ENCODE assay signal across 15 cellular contexts in the genomic region with DNA sequence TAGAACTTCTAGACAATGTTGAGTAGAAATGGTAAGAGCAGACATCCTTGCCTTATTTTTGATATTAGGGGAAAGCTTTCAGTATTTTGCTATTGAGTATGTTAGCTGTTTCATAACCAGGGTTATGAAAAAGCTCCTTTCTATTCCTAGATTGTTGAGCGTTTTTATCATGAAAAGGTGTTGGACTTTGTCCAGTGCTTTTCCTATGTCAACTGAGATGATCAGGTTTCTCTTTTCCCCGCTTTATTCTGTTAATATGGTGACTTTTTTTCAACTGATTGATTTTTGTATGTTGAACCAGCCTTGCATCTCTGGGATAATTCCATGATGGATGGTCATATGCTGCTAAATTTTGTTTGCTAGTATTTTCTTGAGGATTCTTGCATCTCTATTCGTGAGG. TPM values are rescaled to one million over a fixed set of nuclear protein-coding genes. Genes with fewer than 3 reads are reported as not detected.
DNase-seq lines count a peak whose midpoint lies in the region; ATAC-seq, FAIRE-seq and TF ChIP-seq lines count a peak whose summit lies in the region.
"Had no signal": no experiment of that assay in that cellular context is flagged by ENCODE, and none has a peak within 500 bp of the region (broad histone marks: within the 10 kb centered on the region; RNA-seq: fewer than 3 reads in every experiment).

No MANE protein-coding gene starts in this region.

- DNase-seq in GM23338 (ENCODE audit: low spot score) (no peak), small intestine (peak; percentile 21), BE2C (no peak), sigmoid colon (no peak), cardiac septum (ENCODE audit: low spot score) (no peak), urothelium cell line (ENCODE audit: low spot score) (no peak)
- DNase-seq: IMR-90, NCI-H1417, NCI-H187, NCI-H2107, SIG-M5 had no signal

- no peak for TF ChIP-seq RAD21 in liver (IDR thresholded peaks at IDR 0.05)

- H3K27ac ChIP-seq in GM23338 (ENCODE audit: low read depth) (no peak overlapping the region), liver (ENCODE audit: low read depth in 1 of 2, low read length in 2 of 2) (no peak overlapping the region), small intestine (ENCODE audit: low read depth in 1 of 2, low read length in 1 of 2) (no peak overlapping the region), sigmoid colon (no peak overlapping the region)
- H3K27ac ChIP-seq: HL-60, RWPE1 had no signal

- peaks cover 34% of the 10 kb centered on the region for H3K36me3 Mint-ChIP-seq in GM23338 (ENCODE audit: low read depth)

- no peaks in the 10 kb centered on the region for H3F3A ChIP-seq in GM23338 (replicated peaks; ENCODE audit: low read depth)

- peaks cover 5% of the 10 kb centered on the region; the same call in 1 of the 2 replicates for H4K20me1 ChIP-seq in GM23338 (replicated peaks; ENCODE audit: insufficient read depth)

- H3K27me3 Mint-ChIP-seq in GM23338 (ENCODE audit: insufficient read depth, low read depth, poor library complexity), result peaks cover 5% of the 10 kb centered on the region

- H3K27ac Mint-ChIP-seq in GM23338, result no peak overlapping the region

- peaks cover 81% of the 10 kb centered on the region for H3K79me2 ChIP-seq in GM23338 (replicated peaks; ENCODE audit: insufficient read depth)

- FAIRE-seq in small intestine (lab: Jason Lieb, UNC) (no peak), urothelium cell line (lab: Jason Lieb, UNC) (no peak)

- peak overlapping the region; percentile 36 for H3K4me2 ChIP-seq in GM23338

- H3K9ac ChIP-seq in endocrine pancreas (ENCODE audit: control insufficient read depth, insufficient read depth, low read length), result no peak overlapping the region
- H3K9ac ChIP-seq in liver (ENCODE audit: low read depth in 1 of 2, low read length in 2 of 2), result no peak overlapping the region

- TF ChIP-seq CTCF in GM23338 (conservative IDR thresholded peaks at IDR 0.05; ENCODE audit: low read depth in 2 of 2), result no peak
- TF ChIP-seq CTCF in liver (IDR thresholded peaks at IDR 0.05; ENCODE audit: low read depth, low read length, missing input control), result no peak
- TF ChIP-seq CTCF in BE2C (IDR thresholded peaks at IDR 0.05; ENCODE audit: low read depth, low read length), result no peak
- TF ChIP-seq CTCF in sigmoid colon (IDR thresholded peaks at IDR 0.05), result no peak

- no peak for TF ChIP-seq POLR2A in sigmoid colon (IDR thresholded peaks at IDR 0.05)

- H3K36me3 ChIP-seq in GM23338 (ENCODE audit: insufficient read depth) (no peaks in the 10 kb centered on the region), endocrine pancreas (ENCODE audit: control insufficient read depth, insufficient read depth, low read length) (no peaks in the 10 kb centered on the region), liver (ENCODE audit: control insufficient read depth in 4 of 4, insufficient read depth in 3 of 4, low read depth in 1 of 4, low read length in 3 of 4) (peaks cover 0 to 5% (median 1%) of the 10 kb centered on the region in 4 donors), small intestine (ENCODE audit: control insufficient read depth in 2 of 2, insufficient read depth in 2 of 2, low read length in 2 of 2) (no peaks in the 10 kb centered on the region), BE2C (no peaks in the 10 kb centered on the region), sigmoid colon (no peaks in the 10 kb centered on the region)

- intact Hi-C loops in sigmoid colon (cut with DNase I) (no loop called here), cardiac septum (cut with DNase I) (no loop called here)

- H3K27me3 ChIP-seq in GM23338 (ENCODE audit: insufficient read depth), result no peaks in the 10 kb centered on the region
- H3K27me3 ChIP-seq in endocrine pancreas (ENCODE audit: control insufficient read depth, insufficient read depth, low read length), result no peaks in the 10 kb centered on the region
- H3K27me3 ChIP-seq in liver (ENCODE audit: control insufficient read depth in 4 of 4, insufficient read depth in 4 of 4, low read length in 3 of 4), result no peaks in the 10 kb centered on the region
- no peaks in the 10 kb centered on the region for H3K27me3 ChIP-seq in small intestine (ENCODE audit: control insufficient read depth in 2 of 2, insufficient read depth in 2 of 2, low read length in 2 of 2)
- no peaks in the 10 kb centered on the region for H3K27me3 ChIP-seq in BE2C
- no peaks in the 10 kb centered on the region for H3K27me3 ChIP-seq in sigmoid colon

- H3K9me3 Mint-ChIP-seq in GM23338, result peaks cover 4% of the 10 kb centered on the region

- H3K4me3 Mint-ChIP-seq in GM23338, result no peak overlapping the region

- H3K4me3 ChIP-seq in GM23338 (no peak overlapping the region), endocrine pancreas (ENCODE audit: control insufficient read depth, insufficient read depth, low read length) (peak overlapping the region; percentile 1), liver (ENCODE audit: low read depth in 1 of 3, low read length in 3 of 3) (no peak overlapping the region), small intestine (ENCODE audit: low read depth in 1 of 2, low read length in 2 of 2) (no peak overlapping the region), BE2C (ENCODE audit: low read depth, low read length) (no peak overlapping the region), sigmoid colon (no peak overlapping the region)

- H2AFZ ChIP-seq in GM23338, result no peak overlapping the region

- no peak for TF ChIP-seq EP300 in sigmoid colon (IDR thresholded peaks at IDR 0.05)

- H3K4me1 ChIP-seq in GM23338 (ENCODE audit: insufficient read depth), result peaks cover 15% of the 10 kb centered on the region
- H3K4me1 ChIP-seq in endocrine pancreas (ENCODE audit: control insufficient read depth, insufficient read depth, low read length), result no peaks in the 10 kb centered on the region
- peaks cover 2 to 18% (median 14%) of the 10 kb centered on the region in 4 donors for H3K4me1 ChIP-seq in liver (ENCODE audit: control insufficient read depth in 4 of 4, insufficient read depth in 4 of 4, low read length in 3 of 4)
- H3K4me1 ChIP-seq in small intestine (ENCODE audit: control insufficient read depth in 2 of 2, insufficient read depth in 1 of 2, low read depth in 1 of 2, low read length in 1 of 2), result no peaks in the 10 kb centered on the region
- H3K4me1 ChIP-seq in BE2C, result no peaks in the 10 kb centered on the region
- H3K4me1 ChIP-seq in sigmoid colon, result peaks cover 0 to 17% (median 8%) of the 10 kb centered on the region in 4 donors

- H3K9me3 ChIP-seq in endocrine pancreas (ENCODE audit: control insufficient read depth, low read length), result peaks cover 3% of the 10 kb centered on the region
- no peaks in the 10 kb centered on the region for H3K9me3 ChIP-seq in liver (ENCODE audit: control insufficient read depth in 4 of 4, low read length in 3 of 4)
- no peaks in the 10 kb centered on the region for H3K9me3 ChIP-seq in small intestine (ENCODE audit: control insufficient read depth, low read depth)
- H3K9me3 ChIP-seq in BE2C, result no peaks in the 10 kb centered on the region
- no peaks in the 10 kb centered on the region for H3K9me3 ChIP-seq in sigmoid colon

- no peak for ATAC-seq in GM23338

- H3K4me1 Mint-ChIP-seq in GM23338, result peaks cover 12% of the 10 kb centered on the region

- H3K9me2 ChIP-seq in GM23338 (ENCODE audit: insufficient read depth), result no peaks in the 10 kb centered on the region

- 46% methylated on average over 3 of the region's 3 CpGs for WGBS in liver
- WGBS in small intestine, 3 donors, result 14 to 67% (median 31%) methylated on average over 3 of the region's 3 CpGs
- WGBS in sigmoid colon, 2 donors, result 36 to 78% methylated on average over 3 of the region's 3 CpGs

TF ChIP-seq in liver, 16 proteins besides CTCF, POLR2A, EP300 and RAD21:
- TF ChIP-seq JUND (IDR thresholded peaks at IDR 0.05), result no peak
- peak; percentile 39 for TF ChIP-seq FOXA2 (IDR thresholded peaks at IDR 0.05)
- TF ChIP-seq, protein P1, sequence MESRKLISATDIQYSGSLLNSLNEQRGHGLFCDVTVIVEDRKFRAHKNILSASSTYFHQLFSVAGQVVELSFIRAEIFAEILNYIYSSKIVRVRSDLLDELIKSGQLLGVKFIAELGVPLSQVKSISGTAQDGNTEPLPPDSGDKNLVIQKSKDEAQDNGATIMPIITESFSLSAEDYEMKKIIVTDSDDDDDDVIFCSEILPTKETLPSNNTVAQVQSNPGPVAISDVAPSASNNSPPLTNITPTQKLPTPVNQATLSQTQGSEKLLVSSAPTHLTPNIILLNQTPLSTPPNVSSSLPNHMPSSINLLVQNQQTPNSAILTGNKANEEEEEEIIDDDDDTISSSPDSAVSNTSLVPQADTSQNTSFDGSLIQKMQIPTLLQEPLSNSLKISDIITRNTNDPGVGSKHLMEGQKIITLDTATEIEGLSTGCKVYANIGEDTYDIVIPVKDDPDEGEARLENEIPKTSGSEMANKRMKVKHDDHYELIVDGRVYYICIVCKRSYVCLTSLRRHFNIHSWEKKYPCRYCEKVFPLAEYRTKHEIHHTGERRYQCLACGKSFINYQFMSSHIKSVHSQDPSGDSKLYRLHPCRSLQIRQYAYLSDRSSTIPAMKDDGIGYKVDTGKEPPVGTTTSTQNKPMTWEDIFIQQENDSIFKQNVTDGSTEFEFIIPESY (IDR thresholded peaks at IDR 0.05), result no peak
- no peak for TF ChIP-seq YY1 (IDR thresholded peaks at IDR 0.05)
- TF ChIP-seq, protein P2, sequence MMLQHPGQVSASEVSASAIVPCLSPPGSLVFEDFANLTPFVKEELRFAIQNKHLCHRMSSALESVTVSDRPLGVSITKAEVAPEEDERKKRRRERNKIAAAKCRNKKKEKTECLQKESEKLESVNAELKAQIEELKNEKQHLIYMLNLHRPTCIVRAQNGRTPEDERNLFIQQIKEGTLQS (IDR thresholded peaks at IDR 0.05), result no peak
- TF ChIP-seq SP1 (IDR thresholded peaks at IDR 0.05), result peak; percentile 26
- TF ChIP-seq, protein P3, sequence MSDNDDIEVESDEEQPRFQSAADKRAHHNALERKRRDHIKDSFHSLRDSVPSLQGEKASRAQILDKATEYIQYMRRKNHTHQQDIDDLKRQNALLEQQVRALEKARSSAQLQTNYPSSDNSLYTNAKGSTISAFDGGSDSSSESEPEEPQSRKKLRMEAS (IDR thresholded peaks at IDR 0.05), result no peak
- TF ChIP-seq HNF4G (IDR thresholded peaks at IDR 0.05), result peak; percentile 20
- TF ChIP-seq HNF4A (conservative IDR thresholded peaks at IDR 0.05), result peak; percentile 68 to 77

RNA-seq across cellular contexts. Expression of a gene that starts 58.5 kb away (rescaled TPM):
- 14.9 and 18.6 TPM in 2 replicates for total RNA-seq in GM23338 (2014; rRNA removed; shearing (Covaris generic))
- 6.5 and 6.9 TPM in 2 replicates for polyA plus RNA-seq in GM23338 (2016; fragmentation: Nextera tagmentation; extraction: Ambion mirVana)
- total RNA-seq in liver, result 10 to 100 TPM; 21.6 to 31.2 TPM
- 1 to 10 TPM; 2.5 to 7.4 TPM for polyA plus RNA-seq in liver
- polyA plus RNA-seq in small intestine, result 10 to 100 TPM in 1 of 3 donors, 1 to 10 TPM in 2; 7.0 to 11.0 (median 8.1) TPM
- polyA plus RNA-seq in BE2C (2012; ENCODE audit: insufficient read depth, insufficient read length, low read depth), result 6.2 TPM
- 100 to 1,000 TPM in 1 of 4 donors, 10 to 100 TPM in 3; 19.6 to 270 (median 23.6) TPM for total RNA-seq in sigmoid colon
- polyA plus RNA-seq in sigmoid colon, result 10 to 100 TPM in 2 of 3 donors, 1 to 10 TPM in 1; 8.4 to 12.2 (median 10.4) TPM
- total RNA-seq in cardiac septum, result 21.0 TPM
